ENCODE assay signal across 27 cellular contexts in genomic region chr10:3620818-3621217, GRCh38.
"Had no signal": no experiment of that assay in that cellular context is flagged by ENCODE, and none has a peak within 500 bp of the region (broad histone marks: within the 10 kb centered on the region; RNA-seq: fewer than 3 reads in every experiment).

No MANE protein-coding gene starts in this region.

- DNase-seq: hippocampal formation; kidney glomerular epithelial cell; left colon; left lung; lower lobe of right lung; mammary epithelial cell; mesenchymal stem cell; naive thymus-derived CD8-positive, alpha-beta T cell; nucleus accumbens; pancreas; posterior cingulate gyrus; retina; right cardiac atrium; sigmoid colon; small intestine; spleen; stimulated activated CD4-positive, alpha-beta T cell treated with anti-CD3 and anti-CD28 coated beads, Interleukin-4, amount 100 ng/mL, for 24 hours; stimulated activated naive CD4-positive, alpha-beta T cell treated with Interleukin-2 at 50 U/mL for 16 hours; stimulated activated naive CD8-positive, alpha-beta T cell treated with anti-CD3 and anti-CD28 coated beads, Interleukin-15, amount 100 ng/mL, for 72 hours; substantia nigra; uterus had no signal

- H3K36me3 Mint-ChIP-seq: stimulated activated effector memory CD8-positive, alpha-beta T cell treated with anti-CD3 and anti-CD28 coated beads, Interleukin-12 subunit alpha, Interleukin-12 subunit beta, amount 100 ng/mL, for 72 hours had no signal

- H3K36me3 ChIP-seq: left lung, lower lobe of right lung, pancreas, prostate gland, sigmoid colon, spleen, tibial nerve, uterus had no signal

- H3K4me1 ChIP-seq: left lung, prostate gland had no signal

- H3K4me3 Mint-ChIP-seq: naive thymus-derived CD8-positive, alpha-beta T cell; nephron; neural crest cell; stimulated activated effector memory CD8-positive, alpha-beta T cell treated with anti-CD3 and anti-CD28 coated beads, Interleukin-12 subunit alpha, Interleukin-12 subunit beta, amount 100 ng/mL, for 72 hours; stimulated activated naive CD8-positive, alpha-beta T cell treated with anti-CD3 and anti-CD28 coated beads, Interleukin-15, amount 100 ng/mL, for 72 hours; type B pancreatic cell had no signal

- ATAC-seq: left colon; left lung; lower lobe of right lung; naive thymus-derived CD8-positive, alpha-beta T cell; pancreas; right cardiac atrium; stimulated activated effector memory CD8-positive, alpha-beta T cell treated with anti-CD3 and anti-CD28 coated beads, Interleukin-12 subunit alpha, Interleukin-12 subunit beta, amount 100 ng/mL, for 72 hours; stimulated activated naive CD8-positive, alpha-beta T cell treated with anti-CD3 and anti-CD28 coated beads, Interleukin-15, amount 100 ng/mL, for 72 hours had no signal

- H3K9me3 ChIP-seq: lower lobe of right lung, pancreas, prostate gland had no signal

- H3K27ac ChIP-seq: left lung, lower lobe of right lung, pancreas, prostate gland, sigmoid colon, spleen, tibial nerve, uterus had no signal

- H3K27me3 Mint-ChIP-seq: naive thymus-derived CD8-positive, alpha-beta T cell; stimulated activated naive CD8-positive, alpha-beta T cell treated with anti-CD3 and anti-CD28 coated beads, Interleukin-15, amount 100 ng/mL, for 72 hours; type B pancreatic cell had no signal

- H3K27ac Mint-ChIP-seq: naive thymus-derived CD8-positive, alpha-beta T cell; nephron; stimulated activated effector memory CD8-positive, alpha-beta T cell treated with anti-CD3 and anti-CD28 coated beads, Interleukin-12 subunit alpha, Interleukin-12 subunit beta, amount 100 ng/mL, for 72 hours; stimulated activated naive CD8-positive, alpha-beta T cell treated with anti-CD3 and anti-CD28 coated beads, Interleukin-15, amount 100 ng/mL, for 72 hours; type B pancreatic cell had no signal

- H3K4me3 ChIP-seq: left lung, lower lobe of right lung, pancreas, prostate gland, sigmoid colon, spleen, tibial nerve, uterus had no signal
